In genomic region chr2:28356095-28356911, GRCh38 we compare ENCODE assay signal across 8 cellular contexts. TPM values are rescaled to one million over a fixed set of nuclear protein-coding genes. Genes with fewer than 3 reads are reported as not detected.
A peak's percentile ranks its signal among the peaks of the same experiment; 100 is the strongest.
DNase-seq lines count a peak whose midpoint lies in the region; ATAC-seq lines count a peak whose summit lies in the region.

No MANE protein-coding gene starts in this region.

- POLR2A ChIA-PET in CD4-positive, alpha-beta memory T cell (lab: Charles Lee; ENCODE audit: partially characterized antibody) = interaction anchor here (1.0 to 2.6 kb wide), 3 partner anchors 10 to 466 kb away, joined by 3 to 12 read pairs (median 5); partner anchors contain the start of genes BABAM2 and RBKS

- CTCF ChIA-PET in CD4-positive, alpha-beta memory T cell (lab: Charles Lee; ENCODE audit: partially characterized antibody) = interaction anchor here (0.6 to 1.4 kb wide), 2 partner anchors 10 to 623 kb away, joined by 3 to 5 read pairs; no protein-coding TSS in a partner anchor

- intact Hi-C loops in CD4-positive, alpha-beta memory T cell (cut with micrococcal nuclease) = no loop called here
- intact Hi-C loops in left ventricle myocardium superior (cut with micrococcal nuclease) = no loop called here

- H3K27ac Mint-ChIP-seq in CD4-positive, alpha-beta memory T cell = peak overlapping the region in 6 of 7 donors; percentile 13 to 91 (median 61)

- H3K4me3 ChIP-seq in CD4-positive, alpha-beta memory T cell (ENCODE audit: low read length in 2 of 2) = no peak overlapping the region

- ATAC-seq in left ventricle myocardium superior (peak; percentile 95), GM21529 (IDR thresholded peaks at IDR 0.05; ENCODE audit: unreplicated experiment) (no peak), HG03095 (IDR thresholded peaks at IDR 0.05; ENCODE audit: unreplicated experiment) (no peak)

- H3K27me3 Mint-ChIP-seq in CD4-positive, alpha-beta memory T cell = peaks cover 0 to 3% of the 10 kb centered on the region in 2 donors

- H3K4me3 Mint-ChIP-seq in CD4-positive, alpha-beta memory T cell = no peak overlapping the region

- no peak overlapping the region for H3K27ac ChIP-seq in CD4-positive, alpha-beta memory T cell (ENCODE audit: low read depth, low read length)

- peaks cover 47% of the 10 kb centered on the region for H3K4me1 ChIP-seq in CD4-positive, alpha-beta memory T cell (ENCODE audit: insufficient read depth, low read length)

- DNase-seq in CD4-positive, alpha-beta memory T cell = peak in 3 of 5 donors; percentile 32 to 38 (median 35)
- peak; percentile 94 for DNase-seq in M059J (ENCODE audit: low read depth)
- peak in 46 of 58 donors; percentile 7 to 74 (median 33) for DNase-seq in anterior cingulate cortex (lab: John Stamatoyannopoulos, UW)
- peak; percentile 97 for DNase-seq in left ventricle myocardium superior
- peak; percentile 69 for DNase-seq in renal cortical epithelial cell (ENCODE audit: low read depth)
- no peak for DNase-seq in GM19238 (ENCODE audit: insufficient read length, low spot score)

- peaks cover 0 to 2% (median 0%) of the 10 kb centered on the region in 8 donors for H3K9me3 Mint-ChIP-seq in CD4-positive, alpha-beta memory T cell

- H3K4me1 Mint-ChIP-seq in CD4-positive, alpha-beta memory T cell = peaks cover 22 to 53% (median 39%) of the 10 kb centered on the region in 4 donors

- H3K9me3 ChIP-seq in CD4-positive, alpha-beta memory T cell (ENCODE audit: control insufficient read depth in 1 of 2, low read length in 2 of 2) = no peaks in the 10 kb centered on the region

- H3K27me3 ChIP-seq in CD4-positive, alpha-beta memory T cell (ENCODE audit: insufficient read depth, low read length) = no peaks in the 10 kb centered on the region

- no peaks in the 10 kb centered on the region for H3K36me3 ChIP-seq in CD4-positive, alpha-beta memory T cell (ENCODE audit: insufficient read depth, low read length)

- H3K36me3 Mint-ChIP-seq in CD4-positive, alpha-beta memory T cell = peaks cover 0 to 3% of the 10 kb centered on the region in 2 donors

RNA-seq across cellular contexts. Expression of gene FOSL2, which starts 36.4 kb away (rescaled TPM):
- total RNA-seq in CD4-positive, alpha-beta memory T cell = 1 to 10 TPM; 6.6 to 6.7 TPM
- 1 to 10 TPM; 4.7 to 5.0 TPM for polyA plus RNA-seq in CD4-positive, alpha-beta memory T cell
- total RNA-seq in M059J (2014; rRNA removed; shearing (Covaris generic)) = 42.9 and 75.2 TPM in 2 replicates
- total RNA-seq in left ventricle myocardium superior (45.7 TPM), renal cortical epithelial cell (128 and 349 TPM in 2 replicates)
